ENCODE assay signal across 16 cellular contexts in the genomic region with DNA sequence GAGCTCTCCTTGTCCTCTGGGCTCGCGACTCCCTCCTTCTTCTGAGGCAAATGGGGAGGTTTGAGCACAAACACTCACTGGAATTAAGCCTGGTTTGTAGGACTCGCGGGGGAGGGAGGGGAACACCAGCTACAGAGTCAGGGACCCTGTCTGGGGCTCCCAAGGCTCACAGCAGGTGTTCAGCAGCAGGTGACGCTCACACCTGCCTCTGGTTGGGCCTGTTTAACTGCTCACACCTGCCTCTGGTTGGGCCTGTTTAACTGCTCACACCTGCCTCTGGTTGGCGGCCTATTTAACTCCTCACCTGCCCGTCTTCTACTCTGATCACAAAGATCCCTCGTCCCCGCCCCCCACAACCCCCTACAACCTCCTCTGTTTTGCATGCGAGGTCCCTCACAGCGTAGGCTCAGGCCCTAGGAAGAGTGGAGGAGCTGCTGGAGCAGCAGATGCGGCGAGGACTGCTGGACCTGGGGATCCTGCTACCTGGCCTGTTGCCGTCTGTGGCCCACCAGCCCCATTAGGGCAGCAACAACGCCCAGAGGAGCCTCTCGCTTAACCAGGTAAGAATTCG.
DNase-seq lines count a peak whose midpoint lies in the region; ATAC-seq, FAIRE-seq and TF ChIP-seq lines count a peak whose summit lies in the region.
"Had no signal": no experiment of that assay in that cellular context is flagged by ENCODE, and none has a peak within 500 bp of the region (broad histone marks: within the 10 kb centered on the region; RNA-seq: fewer than 3 reads in every experiment).

No MANE protein-coding gene starts in this region.

- TF ChIP-seq CTCF in GM13976 (IDR thresholded peaks at IDR 0.05; ENCODE audit: borderline replicate concordance, control extremely low read depth, extremely low read depth, insufficient read depth, missing control alignments) (no peak), mesothelial cell of epicardium (IDR thresholded peaks at IDR 0.05; ENCODE audit: unreplicated experiment) (no peak)

- DNase-seq in COLO668 (lab: John Stamatoyannopoulos, UW; ENCODE audit: unreplicated experiment) (peak; percentile 60), GM13976 (ENCODE audit: low spot score) (peak; percentile 11), SW480 (ENCODE audit: low spot score) (peak; percentile 19), mesothelial cell of epicardium (ENCODE audit: low spot score in 2 of 2, unreplicated experiment in 2 of 2) (no peak), SKM-1 (lab: John Stamatoyannopoulos, UW; ENCODE audit: unreplicated experiment) (no peak), T-helper 9 cell (no peak), frontal cortex (ENCODE audit: low spot score in 2 of 2) (no peak)
- DNase-seq: activated CD4-positive, alpha-beta T cell treated with anti-CD3 and anti-CD28 coated beads, Interleukin-2, amount 50 U/mL, for 4 hours; activated naive CD4-positive, alpha-beta T cell treated with anti-CD3 and anti-CD28 coated beads, Interleukin-2, amount 50 U/mL, for 16 hours; activated T-cell treated with anti-CD3 and anti-CD28 coated beads, Interleukin-2, amount 50 U/mL, for 1 hour; mesendoderm; stimulated activated CD4-positive, alpha-beta T cell treated with anti-CD3 and anti-CD28 coated beads, Interleukin-1b, Interleukin-23, amount 100 ng/mL, for 48 hours; substantia nigra had no signal

- no peak for ATAC-seq in HG02884 (IDR thresholded peaks at IDR 0.05; ENCODE audit: unreplicated experiment)

- in situ Hi-C loops in GM13976 (cut with MboI; ENCODE audit: low sequenced_read_pairs, unreplicated experiment), result no loop called here

- no peaks in the 10 kb centered on the region for H3K36me3 Mint-ChIP-seq in mesothelial cell of epicardium

- no peaks in the 10 kb centered on the region for H3K27me3 Mint-ChIP-seq in mesothelial cell of epicardium (ENCODE audit: low read depth)

- peaks cover 29% of the 10 kb centered on the region for H3K4me1 Mint-ChIP-seq in mesothelial cell of epicardium

- no peak for FAIRE-seq in frontal cortex (lab: Jason Lieb, UNC)
- FAIRE-seq: H54, TTC549 had no signal

- no peak overlapping the region for H3K4me3 Mint-ChIP-seq in mesothelial cell of epicardium

- peaks cover 10% of the 10 kb centered on the region for H3K9me3 Mint-ChIP-seq in mesothelial cell of epicardium

- peak overlapping the region; percentile 64 for H3K27ac Mint-ChIP-seq in mesothelial cell of epicardium

Comparison
In these comparisons a context has a peak if more than half of its experiments do, and no peak if none do; other contexts are left out.
1. DNase-seq: peak in COLO668 (single experiment), GM13976 (single experiment) and SW480 (single experiment); none in mesothelial cell of epicardium (0 of 2), SKM-1 (single experiment), T-helper 9 cell (single experiment) and frontal cortex (0 of 2).